In genomic region chr2:65130440-65131175, GRCh38 we compare ENCODE assay signal across 8 cellular contexts. TPM values are rescaled to one million over a fixed set of nuclear protein-coding genes. Genes with fewer than 3 reads are reported as not detected.
A peak's percentile ranks its signal among the peaks of the same experiment; 100 is the strongest.
DNase-seq lines count a peak whose midpoint lies in the region; ATAC-seq and TF ChIP-seq lines count a peak whose summit lies in the region.

No MANE protein-coding gene starts in this region.

- peak overlapping the region; percentile 87 for H2AFZ ChIP-seq in neural progenitor cell (replicated peaks)

- DNase-seq in CD14-positive monocyte (ENCODE audit: low spot score): no peak
- DNase-seq in SK-N-MC (ENCODE audit: low read depth, low spot score): no peak
- no peak for DNase-seq in epithelial cell of proximal tubule (ENCODE audit: low read depth)
- no peak for DNase-seq in neural progenitor cell (ENCODE audit: low spot score)
- no peak for DNase-seq in RKO (ENCODE audit: low spot score)
- no peak for DNase-seq in COR-L47 (lab: John Stamatoyannopoulos, UW)

- intact Hi-C loops in CD14-positive monocyte (cut with micrococcal nuclease): loop anchor here in 1 of 2 donors (5.0 kb wide), 1 partner anchor 97 kb away; the partner anchor contains the start of gene ACTR2

- H3K27ac Mint-ChIP-seq in CD14-positive monocyte (peak overlapping the region; percentile 96 to 100 (median 100)), neural progenitor cell (peak overlapping the region; percentile 39)

- H3K9me3 ChIP-seq in SK-N-MC (ENCODE audit: low read depth, low read length) (no peaks in the 10 kb centered on the region), neural progenitor cell (ENCODE audit: low read depth) (no peaks in the 10 kb centered on the region)

- H3K4me1 ChIP-seq in neural progenitor cell: peaks cover 17% of the 10 kb centered on the region

- H3K27me3 Mint-ChIP-seq in CD14-positive monocyte (ENCODE audit: low read depth in 3 of 3) (peaks cover 0 to 7% (median 0%) of the 10 kb centered on the region in 3 donors), neural progenitor cell (ENCODE audit: insufficient read depth, low read depth) (peaks cover 2% of the 10 kb centered on the region)

- H3K27me3 ChIP-seq in neural progenitor cell: no peaks in the 10 kb centered on the region

- H3K4me2 ChIP-seq in neural progenitor cell: peak overlapping the region; percentile 62

- H3K4me3 ChIP-seq in SK-N-MC (peak overlapping the region; percentile 96), epithelial cell of proximal tubule (ENCODE audit: low read depth, low read length) (peak overlapping the region; percentile 72), neural progenitor cell (peak overlapping the region; percentile 49)

- H3K36me3 Mint-ChIP-seq in CD14-positive monocyte (peaks cover 0 to 4% of the 10 kb centered on the region in 2 donors), neural progenitor cell (peaks cover 6% of the 10 kb centered on the region)

- peaks cover 36% of the 10 kb centered on the region for H4K20me1 ChIP-seq in neural progenitor cell (ENCODE audit: low read depth)

- TF ChIP-seq CTCF in CD14-positive monocyte (IDR thresholded peaks at IDR 0.05): no peak
- no peak for TF ChIP-seq CTCF in epithelial cell of proximal tubule (conservative IDR thresholded peaks at IDR 0.05; ENCODE audit: low read depth, low read length)
- TF ChIP-seq CTCF in neural progenitor cell (IDR thresholded peaks at IDR 0.05): no peak

- H3K36me3 ChIP-seq in SK-N-MC (ENCODE audit: insufficient read depth, low read length) (no peaks in the 10 kb centered on the region; the same call in 1 of the 2 replicates), neural progenitor cell (no peaks in the 10 kb centered on the region)

- H3K79me2 ChIP-seq in neural progenitor cell (ENCODE audit: low read depth): peaks cover 40% of the 10 kb centered on the region

- H3K4me3 Mint-ChIP-seq in CD14-positive monocyte: peak overlapping the region; percentile 87 to 96
- H3K4me3 Mint-ChIP-seq in neural progenitor cell: peak overlapping the region; percentile 100

- H3K27ac ChIP-seq in SK-N-MC: no peak overlapping the region
- H3K27ac ChIP-seq in neural progenitor cell: peak overlapping the region; percentile 78

- H3F3A ChIP-seq in neural progenitor cell (ENCODE audit: low read depth): peaks cover 19% of the 10 kb centered on the region

- H3K9ac ChIP-seq in SK-N-MC (ENCODE audit: insufficient read length): peak overlapping the region; percentile 51
- H3K9ac ChIP-seq in neural progenitor cell: peak overlapping the region; percentile 29

- H3K4me1 Mint-ChIP-seq in CD14-positive monocyte (peaks cover 32% of the 10 kb centered on the region), neural progenitor cell (peaks cover 34% of the 10 kb centered on the region)

- ATAC-seq in GM19035 (IDR thresholded peaks at IDR 0.05; ENCODE audit: unreplicated experiment) (peak; percentile 40), HG03159 (IDR thresholded peaks at IDR 0.05; ENCODE audit: unreplicated experiment) (peak; percentile 28)

- H3K9me3 Mint-ChIP-seq in CD14-positive monocyte: peaks cover 0 to 3% (median 0%) of the 10 kb centered on the region in 7 donors
- no peaks in the 10 kb centered on the region for H3K9me3 Mint-ChIP-seq in neural progenitor cell

RNA-seq across cellular contexts. Expression of gene RAB1A, which starts 0.7 kb away (rescaled TPM):
- 100 to 1,000 TPM; 110 to 124 TPM for polyA plus RNA-seq in CD14-positive monocyte
- total RNA-seq in epithelial cell of proximal tubule: 74.8 and 88.6 TPM in 2 replicates
- 80.7 and 100 TPM in 2 replicates for total RNA-seq in neural progenitor cell (ENCODE audit: low replicate concordance)
